ENCODE assay signal across 9 cellular contexts in the genomic region with DNA sequence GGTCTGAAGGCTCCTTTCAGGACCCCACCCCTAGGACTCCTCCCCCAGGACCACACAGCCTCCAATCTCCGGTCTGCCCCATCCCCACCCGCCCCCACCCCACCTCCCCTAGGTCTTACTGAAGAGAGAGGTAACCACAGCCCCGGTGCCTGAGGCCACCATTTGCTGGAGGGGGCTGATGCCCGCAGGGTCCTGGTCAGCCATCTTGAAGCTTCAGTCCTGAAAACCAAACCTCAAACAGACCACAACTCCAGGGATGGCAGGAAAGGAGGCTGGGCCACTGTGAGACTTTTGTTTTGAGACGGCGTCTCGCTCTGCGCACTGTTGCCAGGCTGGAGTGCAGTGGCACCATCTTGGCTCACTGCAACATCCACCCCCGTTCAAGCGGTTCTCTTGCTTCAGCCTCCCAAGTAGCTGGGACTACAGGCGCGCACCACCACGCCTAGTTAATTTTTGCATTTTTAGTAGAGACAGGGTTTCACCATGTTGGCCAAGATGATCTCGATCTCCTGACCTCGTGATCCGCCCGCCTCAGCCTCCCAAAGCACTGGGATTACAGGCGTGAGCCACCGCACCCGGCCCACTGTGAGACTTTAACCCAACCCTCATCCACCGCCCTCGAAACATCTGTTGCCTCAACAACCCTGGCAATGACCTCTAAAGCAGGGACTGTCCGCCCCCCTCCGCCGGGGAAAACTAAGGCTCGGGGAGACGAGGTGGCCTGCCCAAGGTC. TPM values are rescaled to one million over a fixed set of nuclear protein-coding genes. Genes with fewer than 3 reads are reported as not detected.
DNase-seq lines count a peak whose midpoint lies in the region; ATAC-seq, FAIRE-seq and TF ChIP-seq lines count a peak whose summit lies in the region.
"Had no signal": no experiment of that assay in that cellular context is flagged by ENCODE, and none has a peak within 500 bp of the region (broad histone marks: within the 10 kb centered on the region; RNA-seq: fewer than 3 reads in every experiment).

No MANE protein-coding gene starts in this region.

- H2BK120ac ChIP-seq in mesendoderm (ENCODE audit: low read depth, low read length) = no peak overlapping the region

- intact Hi-C loops in Right ventricle myocardium inferior (cut with DNase I) (no loop called here), left cardiac atrium (cut with DNase I) (loop anchor here in 1 of 2 donors (1.0 kb wide), 1 partner anchor 102 kb away; no protein-coding TSS in a partner anchor), breast epithelium (cut with DNase I; ENCODE audit: low total_unique reads) (no loop called here), uterus (cut with DNase I; ENCODE audit: low total_unique reads) (no loop called here), head of caudate nucleus (cut with DNase I) (no loop called here)

- no peaks in the 10 kb centered on the region for H3K27me3 ChIP-seq in breast epithelium
- H3K27me3 ChIP-seq in mesendoderm (ENCODE audit: insufficient read depth, low read length, poor library complexity) = no peaks in the 10 kb centered on the region
- no peaks in the 10 kb centered on the region for H3K27me3 ChIP-seq in uterus

- no CpG with 5 or more reads among the region's 27 CpGs for WGBS in mesendoderm (ENCODE audit: extremely low coverage, insufficient coverage, low lambda C conversion rate)

- H3K4me2 ChIP-seq in mesendoderm (ENCODE audit: low read length) = peak overlapping the region; percentile 75

- H4K8ac ChIP-seq in mesendoderm (ENCODE audit: low read depth, low read length) = no peak overlapping the region

- H3K4ac ChIP-seq in mesendoderm (ENCODE audit: low read depth, low read length) = no peak overlapping the region

- DNase-seq in Right ventricle myocardium inferior (ENCODE audit: missing footprints) (peak; percentile 45), left cardiac atrium (no peak), breast epithelium (ENCODE audit: low spot score in 2 of 2) (no peak), mesendoderm (no peak), uterus (no peak), head of caudate nucleus (no peak), urothelium cell line (ENCODE audit: low spot score) (no peak), SK-N-DZ (ENCODE audit: low spot score) (no peak)
- DNase-seq: NCI-H2029 had no signal

- H2BK5ac ChIP-seq in mesendoderm (ENCODE audit: low read length) = no peak overlapping the region

- H3K9me3 ChIP-seq in breast epithelium = no peaks in the 10 kb centered on the region
- H3K9me3 ChIP-seq in uterus = no peaks in the 10 kb centered on the region

- H3K9ac ChIP-seq in mesendoderm (ENCODE audit: low read length) = peak overlapping the region; percentile 91

- no peak overlapping the region for H3K18ac ChIP-seq in mesendoderm (ENCODE audit: low read length)

- no peak overlapping the region for H2AK5ac ChIP-seq in mesendoderm (ENCODE audit: low read length)

- no peak overlapping the region for H2BK15ac ChIP-seq in mesendoderm (replicated peaks; ENCODE audit: low read depth)

- no peak overlapping the region for H3K23ac ChIP-seq in mesendoderm (ENCODE audit: low read length)

- TF ChIP-seq POLR2A in breast epithelium (IDR thresholded peaks at IDR 0.05) = no peak
- TF ChIP-seq POLR2A in uterus (IDR thresholded peaks at IDR 0.05) = no peak

- no peak overlapping the region for H3K27ac ChIP-seq in breast epithelium
- H3K27ac ChIP-seq in mesendoderm (ENCODE audit: low read depth, low read length) = no peak overlapping the region
- H3K27ac ChIP-seq in uterus = peak overlapping the region in 1 of 2 donors; percentile 92

- TF ChIP-seq CTCF in breast epithelium (IDR thresholded peaks at IDR 0.05) (no peak), uterus (IDR thresholded peaks at IDR 0.05) (no peak)

- ATAC-seq in Right ventricle myocardium inferior (no peak), left cardiac atrium (no peak)

- peaks cover 11% of the 10 kb centered on the region for H3K79me2 ChIP-seq in mesendoderm (ENCODE audit: control insufficient read depth, insufficient read depth, low read length)

- FAIRE-seq in urothelium cell line (lab: Jason Lieb, UNC) = no peak

- H3K36me3 ChIP-seq in breast epithelium (no peaks in the 10 kb centered on the region), mesendoderm (ENCODE audit: control insufficient read depth, insufficient read depth, low read length) (peaks cover 6% of the 10 kb centered on the region), uterus (no peaks in the 10 kb centered on the region)

- H3K79me1 ChIP-seq in mesendoderm (ENCODE audit: low read length) = peaks cover 7% of the 10 kb centered on the region

- H3K4me1 ChIP-seq in breast epithelium (peaks cover 0 to 8% of the 10 kb centered on the region in 2 donors), mesendoderm (ENCODE audit: control insufficient read depth, low read depth, low read length) (peaks cover 2% of the 10 kb centered on the region), uterus (peaks cover 0 to 8% of the 10 kb centered on the region in 2 donors)

- H3K56ac ChIP-seq in mesendoderm (ENCODE audit: low read length) = peak overlapping the region; percentile 96

- H3K4me3 ChIP-seq in breast epithelium (peak overlapping the region; percentile 93 to 99 (median 94)), mesendoderm (ENCODE audit: low read length) (peak overlapping the region; percentile 74), uterus (peak overlapping the region; percentile 85 to 93)

- H4K5ac ChIP-seq in mesendoderm (ENCODE audit: low read length) = no peak overlapping the region

RNA-seq across cellular contexts. Expression of a gene that starts 1.1 kb away (rescaled TPM):
- total RNA-seq in Right ventricle myocardium inferior = 50.6 TPM
- total RNA-seq in left cardiac atrium = 10 to 100 TPM; 60.9 to 62.5 TPM
- 10 to 100 TPM; 53.1 to 88.2 (median 64.2) TPM for total RNA-seq in breast epithelium
- 155 TPM for polyA plus RNA-seq in mesendoderm (2013, experiment 1 of 2)
- polyA plus RNA-seq in mesendoderm (2013, experiment 2 of 2) = 156 TPM
- total RNA-seq in uterus = 10 to 100 TPM; 41.9 to 77.6 (median 50.7) TPM
- polyA plus RNA-seq in SK-N-DZ (2014; cell fraction: cytosol; rRNA removed) = 174 and 211 TPM in 2 replicates
- polyA plus RNA-seq in SK-N-DZ (2014; cell fraction: nucleus; rRNA removed) = 298 and 413 TPM in 2 replicates

RNA-seq across cellular contexts. Expression of a gene that starts 15.1 kb away (rescaled TPM):
- total RNA-seq in Right ventricle myocardium inferior = 0.49 TPM
- 1 to 10 TPM in 1 of 2 donors, under 1 TPM in 1; 0.85 to 1.0 TPM for total RNA-seq in left cardiac atrium
- total RNA-seq in breast epithelium = 1 to 10 TPM in 1 of 3 donors, under 1 TPM in 1, not detected in 1; 0.48 to 1.6 TPM
- polyA plus RNA-seq in mesendoderm (2013, experiment 1 of 2) = 1.6 TPM
- 1.5 TPM for polyA plus RNA-seq in mesendoderm (2013, experiment 2 of 2)
- total RNA-seq in uterus = under 1 TPM in 1 of 4 donors, not detected in 3; 0.69 TPM
- 69.8 TPM in 2 replicates for polyA plus RNA-seq in SK-N-DZ (2014; cell fraction: cytosol; rRNA removed)
- 158 and 175 TPM in 2 replicates for polyA plus RNA-seq in SK-N-DZ (2014; cell fraction: nucleus; rRNA removed)

RNA-seq across cellular contexts. Expression of a gene that starts 21.6 kb away (rescaled TPM):
- total RNA-seq in Right ventricle myocardium inferior (150 TPM), left cardiac atrium (100 to 1,000 TPM; 190 to 206 TPM), breast epithelium (100 to 1,000 TPM; 166 to 372 (median 252) TPM), uterus (100 to 1,000 TPM; 101 to 178 (median 120) TPM)
- polyA plus RNA-seq in mesendoderm (2013, experiment 1 of 2) = 84.9 TPM
- polyA plus RNA-seq in mesendoderm (2013, experiment 2 of 2) = 83.1 TPM
- polyA plus RNA-seq in SK-N-DZ (2014; cell fraction: cytosol; rRNA removed) = 85.7 and 87.8 TPM in 2 replicates
- 83.0 and 119 TPM in 2 replicates for polyA plus RNA-seq in SK-N-DZ (2014; cell fraction: nucleus; rRNA removed)

RNA-seq across cellular contexts. Expression of a gene that starts 40.1 kb away (rescaled TPM):
- 0.70 TPM for total RNA-seq in Right ventricle myocardium inferior
- total RNA-seq in left cardiac atrium = 1 to 10 TPM; 1.2 to 2.4 TPM
- 1 to 10 TPM in 2 of 3 donors, under 1 TPM in 1; 0.88 to 2.9 (median 2.7) TPM for total RNA-seq in breast epithelium
- 6.5 TPM for polyA plus RNA-seq in mesendoderm (2013, experiment 1 of 2)
- polyA plus RNA-seq in mesendoderm (2013, experiment 2 of 2) = 6.4 TPM
- 10 to 100 TPM in 3 of 4 donors, under 1 TPM in 1; 0.77 to 32.1 (median 14.2) TPM for total RNA-seq in uterus
- 56.5 and 58.8 TPM in 2 replicates for polyA plus RNA-seq in SK-N-DZ (2014; cell fraction: cytosol; rRNA removed)
- 32.7 and 44.7 TPM in 2 replicates for polyA plus RNA-seq in SK-N-DZ (2014; cell fraction: nucleus; rRNA removed)

RNA-seq across cellular contexts. Expression of a gene that starts 55.6 kb away (rescaled TPM):
- 0.08 TPM for total RNA-seq in Right ventricle myocardium inferior
- total RNA-seq in left cardiac atrium = under 1 TPM in 1 of 2 donors, not detected in 1; 0.63 TPM
- under 1 TPM in 1 of 3 donors, not detected in 2; 0.33 TPM for total RNA-seq in breast epithelium
- 0.04 TPM for polyA plus RNA-seq in mesendoderm (2013, experiment 1 of 2)
- polyA plus RNA-seq in mesendoderm (2013, experiment 2 of 2) = 0.01 TPM
- 1 to 10 TPM in 1 of 4 donors, not detected in 3; 8.4 TPM for total RNA-seq in uterus
- polyA plus RNA-seq in SK-N-DZ (2014; cell fraction: cytosol; rRNA removed) = 0.03 TPM in 1 of 2 replicates, not detected in the other
- not detected in 2 replicates for polyA plus RNA-seq in SK-N-DZ (2014; cell fraction: nucleus; rRNA removed)
